Comparison of ENCODE assay signal across 10 cellular contexts in the genomic region with DNA sequence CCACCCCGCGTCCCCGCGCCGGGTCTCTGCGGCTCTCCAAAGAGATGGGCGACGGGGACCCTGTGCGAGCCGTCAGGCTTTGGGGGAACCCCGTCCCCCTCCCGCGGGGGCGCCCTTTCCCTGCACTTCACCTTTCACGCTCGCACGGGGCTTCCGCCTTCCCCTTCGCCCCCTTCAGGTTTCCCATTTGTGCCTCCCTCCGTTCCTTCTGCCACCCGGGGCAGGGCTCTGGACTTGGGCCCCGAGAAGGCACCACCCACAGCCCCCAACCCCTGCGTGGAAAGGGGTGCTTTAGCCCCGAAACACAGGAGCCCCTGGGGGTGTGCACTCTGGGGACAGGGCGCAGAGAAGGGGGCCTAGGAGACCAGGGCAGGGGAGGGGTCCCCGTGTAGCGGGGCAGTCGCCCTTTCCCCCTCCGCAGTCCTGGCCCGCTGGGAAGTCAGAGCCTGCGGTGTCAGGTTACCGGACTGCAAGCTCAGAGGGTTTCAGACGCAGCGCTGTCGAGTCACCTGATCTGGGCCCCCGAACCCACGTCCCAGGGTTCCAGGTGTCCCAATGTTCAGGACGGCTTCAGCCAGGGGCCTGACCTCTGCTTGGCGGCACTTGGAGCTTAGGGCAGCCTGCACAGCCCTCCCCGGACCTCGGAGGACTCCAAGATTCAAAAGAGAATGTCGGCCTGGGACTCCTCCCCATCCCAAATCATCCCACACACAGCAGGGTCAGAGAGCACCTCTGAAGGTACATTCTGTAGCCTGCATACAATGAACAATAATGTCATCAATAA. TPM values are rescaled to one million over a fixed set of nuclear protein-coding genes. Genes with fewer than 3 reads are reported as not detected.
DNase-seq lines count a peak whose midpoint lies in the region; ATAC-seq, FAIRE-seq and TF ChIP-seq lines count a peak whose summit lies in the region.
"Had no signal": no experiment of that assay in that cellular context is flagged by ENCODE, and none has a peak within 500 bp of the region (broad histone marks: within the 10 kb centered on the region; RNA-seq: fewer than 3 reads in every experiment).

No MANE protein-coding gene starts in this region.

- H3K4me1 Mint-ChIP-seq in activated T-cell treated with anti-CD3 and anti-CD28 coated beads, Interleukin-2, amount 50 U/mL, for 72 hours (ENCODE audit: low read depth), result no peaks in the 10 kb centered on the region
- no peaks in the 10 kb centered on the region for H3K4me1 Mint-ChIP-seq in brain

- peak overlapping the region; percentile 39 to 43 for H3K4me3 ChIP-seq in testis
- H3K4me3 ChIP-seq: BLaER1 had no signal

- WGBS in testis, 2 donors, result 0% methylated on average over 10 to 33 of the region's 42 CpGs

- peaks cover 4% of the 10 kb centered on the region for H3K4me1 ChIP-seq in testis
- H3K4me1 ChIP-seq: BLaER1 had no signal

- no peaks in the 10 kb centered on the region for H3K36me3 ChIP-seq in testis (ENCODE audit: low read depth, missing control alignments)
- H3K36me3 ChIP-seq: BLaER1 had no signal

- no peak overlapping the region for H3K27ac ChIP-seq in testis
- H3K27ac ChIP-seq: BLaER1 had no signal

- intact Hi-C loops in testis (cut with DNase I; ENCODE audit: low total_unique reads), result no loop called here

- TF ChIP-seq CTCF in brain (conservative IDR thresholded peaks at IDR 0.05) (no peak), testis (IDR thresholded peaks at IDR 0.05) (no peak)

- TF ChIP-seq POLR2A in testis (IDR thresholded peaks at IDR 0.05), result no peak

- no peak for DNase-seq in activated T-cell treated with anti-CD3 and anti-CD28 coated beads, Interleukin-2, amount 50 U/mL, for 72 hours
- DNase-seq in activated T-cell treated with anti-CD3 and anti-CD28 coated beads for 4 hours (no peak), iris pigment epithelial cell (ENCODE audit: low read depth) (peak; percentile 16), testis (no peak), RCC 7860 (ENCODE audit: low spot score) (no peak)
- no peak for DNase-seq in stimulated activated CD4-positive, alpha-beta T cell treated with anti-CD3 and anti-CD28 coated beads, Interleukin-1b, Interleukin-23, amount 100 ng/mL, for 48 hours
- DNase-seq: NCI-H446 treated with DMSO at 0.1 percent for 48 hours had no signal

- H3K27ac Mint-ChIP-seq in activated T-cell treated with anti-CD3 and anti-CD28 coated beads, Interleukin-2, amount 50 U/mL, for 72 hours, result no peak overlapping the region
- no peak overlapping the region for H3K27ac Mint-ChIP-seq in brain

- no peaks in the 10 kb centered on the region for H3K9me3 ChIP-seq in testis

- peaks cover 57% of the 10 kb centered on the region for H3K27me3 Mint-ChIP-seq in activated T-cell treated with anti-CD3 and anti-CD28 coated beads, Interleukin-2, amount 50 U/mL, for 72 hours (ENCODE audit: low read depth)
- H3K27me3 Mint-ChIP-seq in brain, result peaks cover 83% of the 10 kb centered on the region

- no peak for FAIRE-seq in RCC 7860 (lab: Jason Lieb, UNC)

- no peaks in the 10 kb centered on the region for H3K36me3 Mint-ChIP-seq in activated T-cell treated with anti-CD3 and anti-CD28 coated beads, Interleukin-2, amount 50 U/mL, for 72 hours (ENCODE audit: insufficient read depth in 2 of 2)
- H3K36me3 Mint-ChIP-seq in brain, result no peaks in the 10 kb centered on the region

- H3K4me3 Mint-ChIP-seq in activated T-cell treated with anti-CD3 and anti-CD28 coated beads, Interleukin-2, amount 50 U/mL, for 72 hours, result peak overlapping the region; percentile 76 to 77
- peak overlapping the region; percentile 30 to 79 (median 67) for H3K4me3 Mint-ChIP-seq in brain

- H3K27me3 ChIP-seq in testis, result no peaks in the 10 kb centered on the region

- no peaks in the 10 kb centered on the region for H3K9me3 Mint-ChIP-seq in activated T-cell treated with anti-CD3 and anti-CD28 coated beads, Interleukin-2, amount 50 U/mL, for 72 hours
- H3K9me3 Mint-ChIP-seq in brain, result peaks cover 0 to 18% (median 8%) of the 10 kb centered on the region in 5 experiments

- ATAC-seq in activated T-cell treated with anti-CD3 and anti-CD28 coated beads, Interleukin-2, amount 50 U/mL, for 72 hours (replicated peaks in 1 of 2), result peak in 1 of 2 donors; percentile 22
- ATAC-seq in HG03457 (IDR thresholded peaks at IDR 0.05; ENCODE audit: unreplicated experiment), result no peak

RNA-seq across cellular contexts. Expression of a gene that starts 6.7 kb away (rescaled TPM):
- total RNA-seq in activated T-cell treated with anti-CD3 and anti-CD28 coated beads, Interleukin-2, amount 50 U/mL, for 72 hours, result under 1 TPM in 1 of 2 donors, not detected in 1; 0.14 TPM
- polyA plus RNA-seq in brain (ENCODE audit: insufficient read depth, low read depth, low replicate concordance), result 22.1 TPM
- 1 to 10 TPM; 3.9 to 4.0 TPM for total RNA-seq in testis
- 2.2 TPM for polyA plus RNA-seq in testis (ENCODE audit: insufficient read depth, low read depth, low replicate concordance)

RNA-seq across cellular contexts. Expression of a gene that starts 40.1 kb away (rescaled TPM):
- total RNA-seq in activated T-cell treated with anti-CD3 and anti-CD28 coated beads, Interleukin-2, amount 50 U/mL, for 72 hours, result 1 to 10 TPM in 1 of 2 donors, under 1 TPM in 1; 0.50 to 3.1 TPM
- polyA plus RNA-seq in brain (ENCODE audit: insufficient read depth, low read depth, low replicate concordance) (30.9 TPM), testis (ENCODE audit: insufficient read depth, low read depth, low replicate concordance) (10.4 TPM)
- 10 to 100 TPM; 15.1 to 21.7 TPM for total RNA-seq in testis

RNA-seq across cellular contexts. Expression of a gene that starts 44.6 kb away (rescaled TPM):
- 10 to 100 TPM; 32.1 to 49.7 TPM for total RNA-seq in activated T-cell treated with anti-CD3 and anti-CD28 coated beads, Interleukin-2, amount 50 U/mL, for 72 hours
- polyA plus RNA-seq in brain (ENCODE audit: insufficient read depth, low read depth, low replicate concordance) (28.9 TPM), testis (ENCODE audit: insufficient read depth, low read depth, low replicate concordance) (60.1 TPM)
- total RNA-seq in testis, result 100 to 1,000 TPM; 173 to 183 TPM

Comparison
In these comparisons a context has a peak if more than half of its experiments do, and no peak if none do; other contexts are left out.
1. RNA of a gene that starts 6.7 kb away (total RNA-seq): 3.9 to 4.0 TPM in testis; 0.14 TPM in activated T-cell treated with anti-CD3 and anti-CD28 coated beads, Interleukin-2, amount 50 U/mL, for 72 hours; every median in the first group is over 4 times any median in the second.